Comparison of ENCODE assay signal across 10 cellular contexts in genomic region chr9:86406366-86406765, GRCh38. TPM values are rescaled to one million over a fixed set of nuclear protein-coding genes. Genes with fewer than 3 reads are reported as not detected.
A peak's percentile ranks its signal among the peaks of the same experiment; 100 is the strongest.
DNase-seq lines count a peak whose midpoint lies in the region; ATAC-seq and TF ChIP-seq lines count a peak whose summit lies in the region.
"Had no signal": no experiment of that assay in that cellular context is flagged by ENCODE, and none has a peak within 500 bp of the region (broad histone marks: within the 10 kb centered on the region; RNA-seq: fewer than 3 reads in every experiment).

No MANE protein-coding gene starts in this region.

- peak overlapping the region; percentile 91 for H3K27ac ChIP-seq in hepatocyte

- ATAC-seq in activated T-helper 17 cell treated with anti-CD3 and anti-CD28 coated beads, Interleukin-2, amount 50 U/mL, for 72 hours (replicated peaks): no peak
- ATAC-seq in stimulated activated effector memory CD8-positive, alpha-beta T cell treated with anti-CD3 and anti-CD28 coated beads, Interleukin-12 subunit alpha, Interleukin-12 subunit beta, amount 100 ng/mL, for 72 hours: no peak
- ATAC-seq in GM18505 (IDR thresholded peaks at IDR 0.05; ENCODE audit: unreplicated experiment): no peak
- ATAC-seq in HG02759 (IDR thresholded peaks at IDR 0.05; ENCODE audit: unreplicated experiment): no peak
- ATAC-seq in HG03025 (IDR thresholded peaks at IDR 0.05; ENCODE audit: low FRiP score, unreplicated experiment): no peak

- no peaks in the 10 kb centered on the region for H3K9me3 ChIP-seq in hepatocyte (ENCODE audit: low read depth)

- no peaks in the 10 kb centered on the region; the same call in 1 of the 2 replicates for H3K27me3 Mint-ChIP-seq in HFFc6 (ENCODE audit: insufficient read depth)
- peaks cover 20% of the 10 kb centered on the region for H3K27me3 Mint-ChIP-seq in activated T-helper 17 cell treated with anti-CD3 and anti-CD28 coated beads, Interleukin-2, amount 50 U/mL, for 72 hours
- H3K27me3 Mint-ChIP-seq: brain had no signal

- no peak for TF ChIP-seq POLR2A in GM18505 (IDR thresholded peaks at IDR 0.05; ENCODE audit: borderline replicate concordance, extremely low read depth, insufficient read depth, insufficient read length)

- H3K4me2 ChIP-seq in hepatocyte: peak overlapping the region; percentile 49

- H3K27ac Mint-ChIP-seq in HFFc6: peak overlapping the region; percentile 73
- H3K27ac Mint-ChIP-seq in activated T-helper 17 cell treated with anti-CD3 and anti-CD28 coated beads, Interleukin-2, amount 50 U/mL, for 72 hours: peak overlapping the region; percentile 86
- peak overlapping the region; percentile 67 for H3K27ac Mint-ChIP-seq in stimulated activated effector memory CD8-positive, alpha-beta T cell treated with anti-CD3 and anti-CD28 coated beads, Interleukin-12 subunit alpha, Interleukin-12 subunit beta, amount 100 ng/mL, for 72 hours

- H3K9me2 ChIP-seq in hepatocyte (replicated peaks; ENCODE audit: insufficient read depth): no peaks in the 10 kb centered on the region

- no peaks in the 10 kb centered on the region for H3K36me3 ChIP-seq in hepatocyte (replicated peaks; ENCODE audit: insufficient read depth, low read depth)

- H3K4me3 Mint-ChIP-seq in HFFc6: peak overlapping the region; percentile 82
- peak overlapping the region; percentile 76 for H3K4me3 Mint-ChIP-seq in activated T-helper 17 cell treated with anti-CD3 and anti-CD28 coated beads, Interleukin-2, amount 50 U/mL, for 72 hours
- peak overlapping the region; percentile 54 for H3K4me3 Mint-ChIP-seq in stimulated activated effector memory CD8-positive, alpha-beta T cell treated with anti-CD3 and anti-CD28 coated beads, Interleukin-12 subunit alpha, Interleukin-12 subunit beta, amount 100 ng/mL, for 72 hours

- peaks cover 31% of the 10 kb centered on the region for H3K4me1 ChIP-seq in hepatocyte (ENCODE audit: insufficient read depth)

- no peak overlapping the region for H3K4me3 ChIP-seq in hepatocyte

- TF ChIP-seq CTCF in HFFc6 (IDR thresholded peaks at IDR 0.05) (no peak), hepatocyte (IDR thresholded peaks at IDR 0.05; ENCODE audit: poor library complexity) (no peak)

- H3K4me1 Mint-ChIP-seq in HFFc6 (ENCODE audit: low read depth): peaks cover 36% of the 10 kb centered on the region
- peaks cover 12% of the 10 kb centered on the region for H3K4me1 Mint-ChIP-seq in activated T-helper 17 cell treated with anti-CD3 and anti-CD28 coated beads, Interleukin-2, amount 50 U/mL, for 72 hours
- peaks cover 26% of the 10 kb centered on the region for H3K4me1 Mint-ChIP-seq in stimulated activated effector memory CD8-positive, alpha-beta T cell treated with anti-CD3 and anti-CD28 coated beads, Interleukin-12 subunit alpha, Interleukin-12 subunit beta, amount 100 ng/mL, for 72 hours

- no peaks in the 10 kb centered on the region for H3K79me2 ChIP-seq in hepatocyte

- H3K9me3 Mint-ChIP-seq in HFFc6: no peaks in the 10 kb centered on the region
- no peaks in the 10 kb centered on the region for H3K9me3 Mint-ChIP-seq in activated T-helper 17 cell treated with anti-CD3 and anti-CD28 coated beads, Interleukin-2, amount 50 U/mL, for 72 hours
- no peaks in the 10 kb centered on the region for H3K9me3 Mint-ChIP-seq in stimulated activated effector memory CD8-positive, alpha-beta T cell treated with anti-CD3 and anti-CD28 coated beads, Interleukin-12 subunit alpha, Interleukin-12 subunit beta, amount 100 ng/mL, for 72 hours

- H3K36me3 Mint-ChIP-seq in HFFc6 (ENCODE audit: low read depth): no peaks in the 10 kb centered on the region
- H3K36me3 Mint-ChIP-seq in activated T-helper 17 cell treated with anti-CD3 and anti-CD28 coated beads, Interleukin-2, amount 50 U/mL, for 72 hours (ENCODE audit: low read depth): no peaks in the 10 kb centered on the region
- no peaks in the 10 kb centered on the region for H3K36me3 Mint-ChIP-seq in stimulated activated effector memory CD8-positive, alpha-beta T cell treated with anti-CD3 and anti-CD28 coated beads, Interleukin-12 subunit alpha, Interleukin-12 subunit beta, amount 100 ng/mL, for 72 hours
- H3K36me3 Mint-ChIP-seq: brain had no signal

- no peaks in the 10 kb centered on the region for H4K20me1 ChIP-seq in hepatocyte (ENCODE audit: insufficient read depth, poor library complexity, severe bottlenecking)

- no peaks in the 10 kb centered on the region for H3K27me3 ChIP-seq in hepatocyte

- 42% methylated on average over 4 of the region's 4 CpGs for WGBS in hepatocyte (ENCODE audit: low lambda C conversion rate, missing lambda C conversion rate)

- peak; percentile 70 for DNase-seq in HFFc6
- peak; percentile 67 for DNase-seq in hepatocyte (ENCODE audit: low spot score)
- DNase-seq in stimulated activated effector memory CD8-positive, alpha-beta T cell treated with anti-CD3 and anti-CD28 coated beads, Interleukin-12 subunit alpha, Interleukin-12 subunit beta, amount 100 ng/mL, for 72 hours (ENCODE audit: low spot score in 2 of 2): no peak
- DNase-seq in HT-29 (ENCODE audit: low spot score): no peak
- DNase-seq: left cardiac atrium had no signal

- H2AFZ ChIP-seq in hepatocyte: no peak overlapping the region

RNA-seq across cellular contexts. Expression of gene TUT7, which starts 52.2 kb away (rescaled TPM):
- total RNA-seq in HFFc6 (2021; fragmentation: NEBNext Ultra II Directional; extraction: Animal tissue kit (Norgen Biotek cat#: 25700)): 10 to 100 TPM; 17.8 to 23.9 (median 19.2) TPM
- 10 to 100 TPM; 42.7 to 79.0 TPM for total RNA-seq in activated T-helper 17 cell treated with anti-CD3 and anti-CD28 coated beads, Interleukin-2, amount 50 U/mL, for 72 hours
- total RNA-seq in hepatocyte: 32.1 and 33.1 TPM in 2 replicates
- polyA plus RNA-seq in hepatocyte: 21.5 and 25.1 TPM in 2 replicates
- 10.2 and 11.1 TPM in 2 replicates for total RNA-seq in HT-29 (2014; rRNA removed; shearing (Covaris generic))

Comparison
In these comparisons a context has a peak if more than half of its experiments do, and no peak if none do; other contexts are left out.
1. DNase-seq: peak in HFFc6 (single experiment) and hepatocyte (single experiment); none in stimulated activated effector memory CD8-positive, alpha-beta T cell treated with anti-CD3 and anti-CD28 coated beads, Interleukin-12 subunit alpha, Interleukin-12 subunit beta, amount 100 ng/mL, for 72 hours (0 of 2) and HT-29 (single experiment).
2. Peak in every context shown above with its lines, with median percentiles within 50 percentile points of each other: H3K27ac Mint-ChIP-seq and H3K4me3 Mint-ChIP-seq.